Comparison of ENCODE assay signal across 22 cellular contexts in the genomic region with DNA sequence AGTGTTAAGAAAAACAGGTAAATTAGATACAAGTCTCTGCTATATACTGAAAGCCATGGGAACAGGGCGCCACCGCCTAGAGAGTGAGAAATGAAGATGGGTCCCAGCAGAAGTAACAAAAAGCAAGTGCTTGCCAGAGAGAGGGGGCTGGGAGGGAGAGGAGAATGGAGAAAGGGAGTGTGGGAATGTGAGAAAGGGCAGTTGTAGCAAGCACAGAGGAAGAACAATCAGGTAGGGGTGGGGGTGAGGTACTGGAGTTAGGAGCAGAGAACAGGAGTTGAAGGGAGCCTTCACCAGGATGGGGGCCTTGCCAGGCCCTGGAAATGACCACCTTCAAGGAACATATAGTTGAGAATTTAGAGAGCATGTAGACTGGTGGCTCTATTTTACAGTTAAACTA.
DNase-seq lines count a peak whose midpoint lies in the region; ATAC-seq and TF ChIP-seq lines count a peak whose summit lies in the region.
"Had no signal": no experiment of that assay in that cellular context is flagged by ENCODE, and none has a peak within 500 bp of the region (broad histone marks: within the 10 kb centered on the region; RNA-seq: fewer than 3 reads in every experiment).

No MANE protein-coding gene starts in this region.

- no peak overlapping the region for H2BK120ac ChIP-seq in mesenchymal stem cell (ENCODE audit: low read depth, low read length)

- H3K36me3 Mint-ChIP-seq in CD8-positive, alpha-beta T cell: peaks cover 55% of the 10 kb centered on the region
- H3K36me3 Mint-ChIP-seq in activated CD8-positive, alpha-beta T cell treated with anti-CD3 and anti-CD28 coated beads for 36 hours (ENCODE audit: low read depth): peaks cover 38% of the 10 kb centered on the region

- no peak overlapping the region for H3K4me3 Mint-ChIP-seq in CD8-positive, alpha-beta T cell
- H3K4me3 Mint-ChIP-seq in activated CD8-positive, alpha-beta T cell treated with anti-CD3 and anti-CD28 coated beads for 36 hours: no peak overlapping the region
- H3K4me3 Mint-ChIP-seq: H9 had no signal

- no peaks in the 10 kb centered on the region for H3K9me3 Mint-ChIP-seq in CD8-positive, alpha-beta T cell
- H3K9me3 Mint-ChIP-seq in activated CD8-positive, alpha-beta T cell treated with anti-CD3 and anti-CD28 coated beads for 36 hours: no peaks in the 10 kb centered on the region
- H3K9me3 Mint-ChIP-seq: H9 had no signal

- no peak overlapping the region for H3K14ac ChIP-seq in mesenchymal stem cell (ENCODE audit: low read length in 2 of 2)

- no peak overlapping the region for H2BK5ac ChIP-seq in mesenchymal stem cell (ENCODE audit: low read depth, low read length, poor library complexity, severe bottlenecking)

- H2BK12ac ChIP-seq in mesenchymal stem cell (ENCODE audit: low read length in 2 of 2): no peak overlapping the region

- H2BK15ac ChIP-seq in mesenchymal stem cell (ENCODE audit: low read depth, poor library complexity, severe bottlenecking): no peak overlapping the region

- no peak overlapping the region for H3K4ac ChIP-seq in mesenchymal stem cell (ENCODE audit: low read depth in 1 of 2, low read length in 2 of 2)

- no peaks in the 10 kb centered on the region for H3K27me3 Mint-ChIP-seq in CD8-positive, alpha-beta T cell (ENCODE audit: low read depth)
- no peaks in the 10 kb centered on the region for H3K27me3 Mint-ChIP-seq in activated CD8-positive, alpha-beta T cell treated with anti-CD3 and anti-CD28 coated beads for 36 hours

- H3K18ac ChIP-seq in mesenchymal stem cell (ENCODE audit: low read depth in 1 of 2, low read length in 2 of 2): no peak overlapping the region

- peak overlapping the region; percentile 83 for H3K27ac Mint-ChIP-seq in CD8-positive, alpha-beta T cell
- peak overlapping the region; percentile 2 for H3K27ac Mint-ChIP-seq in activated CD8-positive, alpha-beta T cell treated with anti-CD3 and anti-CD28 coated beads for 36 hours

- 98% methylated on average over 2 of the region's 2 CpGs for WGBS in mesenchymal stem cell
- WGBS in psoas muscle, 3 donors: 97 to 99% (median 98%) methylated on average over 2 of the region's 2 CpGs

- peaks cover 68% of the 10 kb centered on the region for H3K4me1 Mint-ChIP-seq in CD8-positive, alpha-beta T cell (ENCODE audit: low read depth)
- peaks cover 56% of the 10 kb centered on the region for H3K4me1 Mint-ChIP-seq in activated CD8-positive, alpha-beta T cell treated with anti-CD3 and anti-CD28 coated beads for 36 hours (ENCODE audit: low read depth)

- intact Hi-C loops in CD8-positive, alpha-beta T cell (cut with DNase I, micrococcal nuclease): loop anchor here in 1 of 2 experiments (5.0 kb wide), 1 partner anchor 64 kb away; no protein-coding TSS in a partner anchor
- intact Hi-C loops in activated CD8-positive, alpha-beta T cell treated with anti-CD3 and anti-CD28 coated beads for 36 hours (cut with micrococcal nuclease): no loop called here
- intact Hi-C loops in psoas muscle (cut with DNase I): no loop called here

- H3K23ac ChIP-seq in mesenchymal stem cell (ENCODE audit: low read length in 2 of 2): no peak overlapping the region

- H3K4me1 ChIP-seq in CD8-positive, alpha-beta T cell (ENCODE audit: insufficient read depth, low read length): peaks cover 29% of the 10 kb centered on the region
- H3K4me1 ChIP-seq in mesenchymal stem cell (ENCODE audit: control insufficient read depth, insufficient read depth, low read depth, low read length) (peaks cover 7% of the 10 kb centered on the region), psoas muscle (no peaks in the 10 kb centered on the region)
- H3K4me1 ChIP-seq: uterus had no signal

- H3K36me3 ChIP-seq in CD8-positive, alpha-beta T cell (ENCODE audit: insufficient read depth, low read length): peaks cover 4% of the 10 kb centered on the region
- H3K36me3 ChIP-seq in mesenchymal stem cell (ENCODE audit: control insufficient read depth in 1 of 2, insufficient read depth in 2 of 2, low read depth in 1 of 2, low read length in 2 of 2) (peaks cover 7 to 20% of the 10 kb centered on the region in 2 experiments), psoas muscle (ENCODE audit: insufficient read depth in 1 of 2, low read depth in 1 of 2) (peaks cover 5 to 9% of the 10 kb centered on the region in 2 donors)
- H3K36me3 ChIP-seq: BE2C, uterus had no signal

- no peak overlapping the region for H3K9ac ChIP-seq in mesenchymal stem cell (ENCODE audit: low read length)

- TF ChIP-seq CTCF in CD8-positive, alpha-beta T cell (IDR thresholded peaks at IDR 0.05): no peak
- no peak for TF ChIP-seq CTCF in activated CD8-positive, alpha-beta T cell treated with anti-CD3 and anti-CD28 coated beads for 36 hours (IDR thresholded peaks at IDR 0.05)
- no peak for TF ChIP-seq CTCF in psoas muscle (IDR thresholded peaks at IDR 0.05)

- no peak overlapping the region for H3K4me3 ChIP-seq in CD8-positive, alpha-beta T cell (ENCODE audit: low read depth, low read length)
- H3K4me3 ChIP-seq in mesenchymal stem cell (ENCODE audit: insufficient read depth in 1 of 2, low read depth in 1 of 2, low read length in 2 of 2) (no peak overlapping the region), psoas muscle (no peak overlapping the region)
- H3K4me3 ChIP-seq: heart right ventricle, MG63, mucosa of descending colon, PC-9, uterus had no signal

- no peak for ATAC-seq in CD8-positive, alpha-beta T cell
- no peak for ATAC-seq in activated CD8-positive, alpha-beta T cell treated with anti-CD3 and anti-CD28 coated beads for 36 hours
- ATAC-seq in HG03432 (IDR thresholded peaks at IDR 0.05; ENCODE audit: unreplicated experiment) (no peak), GM18858 (IDR thresholded peaks at IDR 0.05; ENCODE audit: unreplicated experiment) (no peak), psoas muscle (no peak)
- ATAC-seq: heart right ventricle, left ventricle myocardium superior, mucosa of descending colon had no signal

- H4K8ac ChIP-seq in mesenchymal stem cell (ENCODE audit: low read length): no peak overlapping the region

- CTCF ChIA-PET in CD8-positive, alpha-beta T cell (lab: Charles Lee): no interaction called here
- CTCF ChIA-PET in activated CD8-positive, alpha-beta T cell treated with anti-CD3 and anti-CD28 coated beads for 36 hours (lab: Charles Lee): no interaction called here

- H3K4me2 ChIP-seq in mesenchymal stem cell (ENCODE audit: low read length, poor library complexity, severe bottlenecking): no peak overlapping the region
- H3K4me2 ChIP-seq: PC-9 had no signal

- no peaks in the 10 kb centered on the region for H3K9me3 ChIP-seq in CD8-positive, alpha-beta T cell (ENCODE audit: low read length)
- H3K9me3 ChIP-seq in mesenchymal stem cell (ENCODE audit: control insufficient read depth, low read length) (no peaks in the 10 kb centered on the region), psoas muscle (no peaks in the 10 kb centered on the region)
- H3K9me3 ChIP-seq: BE2C, heart right ventricle, MG63, mucosa of descending colon, neutrophil, uterus had no signal

- POLR2A ChIA-PET in CD8-positive, alpha-beta T cell (lab: Charles Lee): no interaction called here
- POLR2A ChIA-PET in activated CD8-positive, alpha-beta T cell treated with anti-CD3 and anti-CD28 coated beads for 36 hours (lab: Charles Lee): no interaction called here

- no peak overlapping the region for H4K91ac ChIP-seq in mesenchymal stem cell (ENCODE audit: low read length)

- DNase-seq in activated CD8-positive, alpha-beta memory T cell treated with anti-CD3 and anti-CD28 coated beads for 24 hours: peak; percentile 38
- no peak for DNase-seq in activated CD8-positive, alpha-beta memory T cell treated with anti-CD3 and anti-CD28 coated beads, Interleukin-2, amount 50 U/mL, for 48 hours
- DNase-seq in CD8-positive, alpha-beta T cell: no peak
- no peak for DNase-seq in activated CD8-positive, alpha-beta T cell treated with anti-CD3 and anti-CD28 coated beads for 36 hours
- DNase-seq in mesenchymal stem cell (no peak), psoas muscle (no peak)
- DNase-seq: amniotic stem cell, BE2C, EL, H9, heart right ventricle, left ventricle myocardium superior, MG63, mucosa of descending colon, NCI-H1436, NCI-H510A, PC-9, SHP77, uterus had no signal

- H3K27me3 ChIP-seq in CD8-positive, alpha-beta T cell (ENCODE audit: insufficient read depth, low read length): no peaks in the 10 kb centered on the region
- H3K27me3 ChIP-seq in mesenchymal stem cell (ENCODE audit: control insufficient read depth in 1 of 2, insufficient read depth in 1 of 2, low read length in 2 of 2): no peaks in the 10 kb centered on the region
- H3K27me3 ChIP-seq in psoas muscle (ENCODE audit: insufficient read depth in 3 of 3, low read length in 2 of 3): no peaks in the 10 kb centered on the region
- H3K27me3 ChIP-seq: BE2C, heart right ventricle, MG63, neutrophil, uterus had no signal

- H3K27ac ChIP-seq in CD8-positive, alpha-beta T cell (ENCODE audit: low read depth, low read length): no peak overlapping the region
- H3K27ac ChIP-seq in mesenchymal stem cell (ENCODE audit: low read length, poor library complexity, severe bottlenecking): no peak overlapping the region
- H3K27ac ChIP-seq in psoas muscle: no peak overlapping the region
- H3K27ac ChIP-seq: heart right ventricle, neutrophil, PC-9, uterus had no signal

- peaks cover 35% of the 10 kb centered on the region for H3K79me1 ChIP-seq in mesenchymal stem cell (replicated peaks; ENCODE audit: low read length, poor library complexity, severe bottlenecking)

- no peak overlapping the region for H2AFZ ChIP-seq in mesenchymal stem cell (ENCODE audit: low read depth, low read length)
- H2AFZ ChIP-seq: PC-9 had no signal

- H2AK5ac ChIP-seq in mesenchymal stem cell (ENCODE audit: low read length, severe bottlenecking): peak overlapping the region; percentile 58
